Comparison of ENCODE assay signal across 1 cellular context in genomic region chr22:37631448-37632173, GRCh38.
TF ChIP-seq lines count a peak whose summit lies in the region.

No MANE protein-coding gene starts in this region.

TF ChIP-seq in HepG2, 621 proteins besides CTCF, POLR2A, EP300 and RAD21 (continued from another document and continues in another):
- TF ChIP-seq DDIT3 (CRISPR knock-in tag; IDR thresholded peaks at IDR 0.05) (no peak), HOXA9 (CRISPR knock-in tag; IDR thresholded peaks at IDR 0.05; ENCODE audit: borderline replicate concordance) (no peak), PHF8 (CRISPR knock-in tag; IDR thresholded peaks at IDR 0.05) (no peak; the same call in 1 of the 2 replicates), ZNF274 (CRISPR knock-in tag; IDR thresholded peaks at IDR 0.05) (peak; percentile 43; the same call in 1 of the 2 replicates), SALL1 (CRISPR knock-in tag; IDR thresholded peaks at IDR 0.05) (peak; percentile 78; the same call in 1 of the 2 replicates), TEAD2 (CRISPR knock-in tag; IDR thresholded peaks at IDR 0.05) (no peak), ATRX (CRISPR knock-in tag; IDR thresholded peaks at IDR 0.05; ENCODE audit: borderline replicate concordance) (no peak), NR2F6 (IDR thresholded peaks at IDR 0.05) (peak; percentile 24; the same call in 1 of the 2 replicates), NR2F6 (CRISPR knock-in tag; IDR thresholded peaks at IDR 0.05) (peak; percentile 53), ZNF652 (CRISPR knock-in tag; IDR thresholded peaks at IDR 0.05; ENCODE audit: borderline replicate concordance, low read depth) (no peak), ZSCAN31 (CRISPR knock-in tag; IDR thresholded peaks at IDR 0.05; ENCODE audit: low read depth) (0 out of 2 replicates have a peak, but pooled peaks have one; percentile 62), HOXA3 (CRISPR knock-in tag; IDR thresholded peaks at IDR 0.05) (peak; percentile 86), MZF1 (CRISPR knock-in tag; IDR thresholded peaks at IDR 0.05; ENCODE audit: borderline replicate concordance) (peak; percentile 69; the same call in 1 of the 2 replicates), TSC22D2 (CRISPR knock-in tag; IDR thresholded peaks at IDR 0.05; ENCODE audit: borderline replicate concordance) (no peak; the same call in 1 of the 2 replicates), PPARG (CRISPR knock-in tag; conservative IDR thresholded peaks at IDR 0.05) (peak; percentile 30; the same call in 1 of the 2 replicates), KLF16 (CRISPR knock-in tag; IDR thresholded peaks at IDR 0.05) (no peak), ATF4 (CRISPR knock-in tag; IDR thresholded peaks at IDR 0.05) (no peak), SKIL (CRISPR knock-in tag; IDR thresholded peaks at IDR 0.05; ENCODE audit: borderline replicate concordance) (peak; percentile 44; the same call in 1 of the 2 replicates), ZNF20 (CRISPR knock-in tag; IDR thresholded peaks at IDR 0.05) (no peak), TEF (CRISPR knock-in tag; IDR thresholded peaks at IDR 0.05) (no peak), ZSCAN9 (CRISPR knock-in tag; IDR thresholded peaks at IDR 0.05; ENCODE audit: borderline replicate concordance) (no peak), ZSCAN21 (CRISPR knock-in tag; IDR thresholded peaks at IDR 0.05; ENCODE audit: borderline replicate concordance) (peak; percentile 60; the same call in 1 of the 2 replicates), ELF3 (CRISPR knock-in tag; IDR thresholded peaks at IDR 0.05) (peak; percentile 76), ZNF143 (CRISPR knock-in tag; IDR thresholded peaks at IDR 0.05) (no peak), ZNF34 (CRISPR knock-in tag; IDR thresholded peaks at IDR 0.05; ENCODE audit: borderline replicate concordance) (no peak), RFXAP (CRISPR knock-in tag; IDR thresholded peaks at IDR 0.05; ENCODE audit: borderline replicate concordance) (peak; percentile 40; the same call in 1 of the 2 replicates), CENPT (CRISPR knock-in tag; IDR thresholded peaks at IDR 0.05; ENCODE audit: low read depth) (no peak), ZFY (CRISPR knock-in tag; IDR thresholded peaks at IDR 0.05) (peak; percentile 60; the same call in 1 of the 2 replicates), MEF2D (CRISPR knock-in tag; IDR thresholded peaks at IDR 0.05) (peak; percentile 69), ARNT2 (CRISPR knock-in tag; IDR thresholded peaks at IDR 0.05; ENCODE audit: low read depth) (peak; percentile 15; the same call in 1 of the 2 replicates), ZNF616 (CRISPR knock-in tag; IDR thresholded peaks at IDR 0.05; ENCODE audit: low read depth) (no peak), MIER3 (CRISPR knock-in tag; IDR thresholded peaks at IDR 0.05; ENCODE audit: borderline replicate concordance) (no peak), GABPA (IDR thresholded peaks at IDR 0.05; ENCODE audit: low read depth, low read length) (peak; percentile 56), GABPA (CRISPR knock-in tag; IDR thresholded peaks at IDR 0.05; ENCODE audit: low read depth) (peak; percentile 74), CAMTA2 (CRISPR knock-in tag; IDR thresholded peaks at IDR 0.05; ENCODE audit: borderline replicate concordance) (no peak), RARA (CRISPR knock-in tag; IDR thresholded peaks at IDR 0.05) (peak; percentile 46), RBM39 (IDR thresholded peaks at IDR 0.05; ENCODE audit: low read depth, low read length, poor library complexity, severe bottlenecking) (peak; percentile 60), PATZ1 (CRISPR knock-in tag; IDR thresholded peaks at IDR 0.05) (peak; percentile 99), TEAD3 (CRISPR knock-in tag; optimal IDR thresholded peaks at IDR 0.05; ENCODE audit: borderline replicate concordance) (peak; percentile 4), NFATC3 (CRISPR knock-in tag; IDR thresholded peaks at IDR 0.05) (no peak), ZBTB21 (CRISPR knock-in tag; IDR thresholded peaks at IDR 0.05) (no peak), ZFX (CRISPR knock-in tag; IDR thresholded peaks at IDR 0.05; ENCODE audit: low read depth) (peak; percentile 69; the same call in 1 of the 2 replicates), BRCA1 (CRISPR knock-in tag; IDR thresholded peaks at IDR 0.05) (no peak), YEATS4 (CRISPR knock-in tag; IDR thresholded peaks at IDR 0.05; ENCODE audit: borderline replicate concordance) (peak; percentile 44; the same call in 1 of the 2 replicates), NR0B2 (CRISPR knock-in tag; IDR thresholded peaks at IDR 0.05) (no peak), PAXIP1 (CRISPR knock-in tag; conservative IDR thresholded peaks at IDR 0.05) (peak; percentile 94), SP4 (CRISPR knock-in tag; IDR thresholded peaks at IDR 0.05) (peak; percentile 47; the same call in 1 of the 2 replicates), FOXC1 (CRISPR knock-in tag; IDR thresholded peaks at IDR 0.05; ENCODE audit: borderline replicate concordance) (no peak; the same call in 1 of the 2 replicates)
- TF ChIP-seq, protein P1, sequence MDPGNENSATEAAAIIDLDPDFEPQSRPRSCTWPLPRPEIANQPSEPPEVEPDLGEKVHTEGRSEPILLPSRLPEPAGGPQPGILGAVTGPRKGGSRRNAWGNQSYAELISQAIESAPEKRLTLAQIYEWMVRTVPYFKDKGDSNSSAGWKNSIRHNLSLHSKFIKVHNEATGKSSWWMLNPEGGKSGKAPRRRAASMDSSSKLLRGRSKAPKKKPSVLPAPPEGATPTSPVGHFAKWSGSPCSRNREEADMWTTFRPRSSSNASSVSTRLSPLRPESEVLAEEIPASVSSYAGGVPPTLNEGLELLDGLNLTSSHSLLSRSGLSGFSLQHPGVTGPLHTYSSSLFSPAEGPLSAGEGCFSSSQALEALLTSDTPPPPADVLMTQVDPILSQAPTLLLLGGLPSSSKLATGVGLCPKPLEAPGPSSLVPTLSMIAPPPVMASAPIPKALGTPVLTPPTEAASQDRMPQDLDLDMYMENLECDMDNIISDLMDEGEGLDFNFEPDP (CRISPR knock-in tag; conservative IDR thresholded peaks at IDR 0.05), result no peak
- TF ChIP-seq, protein P2, sequence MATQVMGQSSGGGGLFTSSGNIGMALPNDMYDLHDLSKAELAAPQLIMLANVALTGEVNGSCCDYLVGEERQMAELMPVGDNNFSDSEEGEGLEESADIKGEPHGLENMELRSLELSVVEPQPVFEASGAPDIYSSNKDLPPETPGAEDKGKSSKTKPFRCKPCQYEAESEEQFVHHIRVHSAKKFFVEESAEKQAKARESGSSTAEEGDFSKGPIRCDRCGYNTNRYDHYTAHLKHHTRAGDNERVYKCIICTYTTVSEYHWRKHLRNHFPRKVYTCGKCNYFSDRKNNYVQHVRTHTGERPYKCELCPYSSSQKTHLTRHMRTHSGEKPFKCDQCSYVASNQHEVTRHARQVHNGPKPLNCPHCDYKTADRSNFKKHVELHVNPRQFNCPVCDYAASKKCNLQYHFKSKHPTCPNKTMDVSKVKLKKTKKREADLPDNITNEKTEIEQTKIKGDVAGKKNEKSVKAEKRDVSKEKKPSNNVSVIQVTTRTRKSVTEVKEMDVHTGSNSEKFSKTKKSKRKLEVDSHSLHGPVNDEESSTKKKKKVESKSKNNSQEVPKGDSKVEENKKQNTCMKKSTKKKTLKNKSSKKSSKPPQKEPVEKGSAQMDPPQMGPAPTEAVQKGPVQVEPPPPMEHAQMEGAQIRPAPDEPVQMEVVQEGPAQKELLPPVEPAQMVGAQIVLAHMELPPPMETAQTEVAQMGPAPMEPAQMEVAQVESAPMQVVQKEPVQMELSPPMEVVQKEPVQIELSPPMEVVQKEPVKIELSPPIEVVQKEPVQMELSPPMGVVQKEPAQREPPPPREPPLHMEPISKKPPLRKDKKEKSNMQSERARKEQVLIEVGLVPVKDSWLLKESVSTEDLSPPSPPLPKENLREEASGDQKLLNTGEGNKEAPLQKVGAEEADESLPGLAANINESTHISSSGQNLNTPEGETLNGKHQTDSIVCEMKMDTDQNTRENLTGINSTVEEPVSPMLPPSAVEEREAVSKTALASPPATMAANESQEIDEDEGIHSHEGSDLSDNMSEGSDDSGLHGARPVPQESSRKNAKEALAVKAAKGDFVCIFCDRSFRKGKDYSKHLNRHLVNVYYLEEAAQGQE (IDR thresholded peaks at IDR 0.05; ENCODE audit: borderline replicate concordance in 1 of 2, low read depth in 1 of 2, low read length in 2 of 2), result no peak
- TF ChIP-seq, protein P3, sequence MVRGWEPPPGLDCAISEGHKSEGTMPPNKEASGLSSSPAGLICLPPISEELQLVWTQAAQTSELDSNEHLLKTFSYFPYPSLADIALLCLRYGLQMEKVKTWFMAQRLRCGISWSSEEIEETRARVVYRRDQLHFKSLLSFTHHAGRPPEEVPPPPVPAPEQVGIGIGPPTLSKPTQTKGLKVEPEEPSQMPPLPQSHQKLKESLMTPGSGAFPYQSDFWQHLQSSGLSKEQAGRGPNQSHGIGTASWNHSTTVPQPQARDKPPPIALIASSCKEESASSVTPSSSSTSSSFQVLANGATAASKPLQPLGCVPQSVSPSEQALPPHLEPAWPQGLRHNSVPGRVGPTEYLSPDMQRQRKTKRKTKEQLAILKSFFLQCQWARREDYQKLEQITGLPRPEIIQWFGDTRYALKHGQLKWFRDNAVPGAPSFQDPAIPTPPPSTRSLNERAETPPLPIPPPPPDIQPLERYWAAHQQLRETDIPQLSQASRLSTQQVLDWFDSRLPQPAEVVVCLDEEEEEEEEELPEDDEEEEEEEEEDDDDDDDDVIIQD (CRISPR knock-in tag; IDR thresholded peaks at IDR 0.05; ENCODE audit: low read depth), result no peak
